Comparison of ENCODE assay signal across 7 cellular contexts in the genomic region with DNA sequence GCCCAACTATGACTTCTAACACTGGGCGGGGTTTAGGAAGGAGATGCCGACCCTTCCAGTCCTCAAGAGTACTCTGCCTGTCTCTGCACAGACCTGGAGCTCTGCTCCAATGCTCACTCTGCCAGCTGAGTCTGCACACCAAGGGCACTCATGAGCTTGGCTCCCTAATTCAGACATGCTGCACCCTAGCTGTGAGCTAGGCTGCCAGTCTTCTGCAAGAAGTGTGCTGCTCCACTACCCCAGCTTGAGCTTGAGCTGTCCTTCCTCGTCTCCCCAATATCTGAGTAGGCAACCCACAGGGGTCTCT. TPM values are rescaled to one million over a fixed set of nuclear protein-coding genes. Genes with fewer than 3 reads are reported as not detected.
DNase-seq lines count a peak whose midpoint lies in the region; ATAC-seq and TF ChIP-seq lines count a peak whose summit lies in the region.

No MANE protein-coding gene starts in this region.

- H3K4me1 ChIP-seq in PC-9 (replicated peaks; ENCODE audit: insufficient read depth) (peaks cover 64% of the 10 kb centered on the region), esophagus (ENCODE audit: control insufficient read depth in 2 of 2, insufficient read depth in 2 of 2, low read length in 1 of 2) (peaks cover 6 to 8% of the 10 kb centered on the region in 2 donors)

- CTCF ChIA-PET in PC-9 (lab: Charles Lee), result no interaction called here

- H3K79me2 ChIP-seq in PC-9 (ENCODE audit: low read depth), result peaks cover 90% of the 10 kb centered on the region

- POLR2A ChIA-PET in PC-9 (lab: Charles Lee; ENCODE audit: unreplicated experiment), result interaction anchor here (0.7 kb wide), 1 partner anchor 60 kb away, joined by 3 read pairs; no protein-coding TSS in a partner anchor

- peak; percentile 34 for ATAC-seq in GM21717 (IDR thresholded peaks at IDR 0.05; ENCODE audit: unreplicated experiment)
- no peak for ATAC-seq in HG02588 (IDR thresholded peaks at IDR 0.05; ENCODE audit: unreplicated experiment)

- intact Hi-C loops in PC-9 (cut with micrococcal nuclease; ENCODE audit: unreplicated experiment), result no loop called here

- H3K4me3 ChIP-seq in PC-9 (no peak overlapping the region), esophagus (ENCODE audit: low read depth in 1 of 2, low read length in 2 of 2) (no peak overlapping the region)

- peaks cover 11% of the 10 kb centered on the region; the same call in 1 of the 2 replicates for H4K20me1 ChIP-seq in PC-9 (ENCODE audit: insufficient read depth)

- no peak for TF ChIP-seq CTCF in PC-9 (conservative IDR thresholded peaks at IDR 0.05)

- H3K27me3 ChIP-seq in PC-9 (ENCODE audit: insufficient read depth, low read depth) (no peaks in the 10 kb centered on the region), esophagus (ENCODE audit: control insufficient read depth in 1 of 2, insufficient read depth in 2 of 2, low read length in 2 of 2) (no peaks in the 10 kb centered on the region)

- H3K9me2 ChIP-seq in PC-9 (ENCODE audit: insufficient read depth), result no peaks in the 10 kb centered on the region

- 0 out of 2 replicates have a peak, but pooled peaks cover 6% of the 10 kb centered on the region for H3K36me3 ChIP-seq in PC-9 (ENCODE audit: low read depth)
- H3K36me3 ChIP-seq in esophagus (ENCODE audit: control insufficient read depth in 2 of 2, insufficient read depth in 2 of 2, low read length in 1 of 2), result no peaks in the 10 kb centered on the region

- H3K27ac ChIP-seq in PC-9 (peak overlapping the region; percentile 85), esophagus (ENCODE audit: low read depth in 2 of 2, low read length in 1 of 2) (peak overlapping the region; percentile 24 to 55)

- WGBS in esophagus, 2 donors, result 56 to 58% methylated on average over 3 of the region's 3 CpGs

- peaks cover 58% of the 10 kb centered on the region for H3F3A ChIP-seq in PC-9 (ENCODE audit: insufficient read depth, low read depth)

- peak overlapping the region; percentile 58 for H3K4me2 ChIP-seq in PC-9

- no peak overlapping the region for H2AFZ ChIP-seq in PC-9

- no peak for DNase-seq in PC-9
- DNase-seq in stimulated activated CD8-positive, alpha-beta memory T cell treated with anti-CD3 and anti-CD28 coated beads, Interleukin-4, amount 100 ng/mL, for 48 hours, result peak; percentile 44
- no peak for DNase-seq in activated gamma-delta T cell treated with Interleukin-2 at 50 U/mL for 16 hours
- no peak for DNase-seq in SKM-1 treated with dmso at 0.1 percent for 144 hours (lab: John Stamatoyannopoulos, UW; ENCODE audit: unreplicated experiment)

- BruUV-seq in PC-9 (replicated peaks; lab: Mats Ljungman, UMichigan), result no TSS peak

- H3K9me3 ChIP-seq in PC-9 (ENCODE audit: insufficient read depth, low read depth) (no peaks in the 10 kb centered on the region), esophagus (ENCODE audit: control insufficient read depth in 2 of 2, insufficient read depth in 1 of 2, low read depth in 1 of 2, low read length in 1 of 2) (no peaks in the 10 kb centered on the region)

RNA-seq across cellular contexts. Expression of a gene that starts 13.2 kb away (rescaled TPM):
- 63.1 and 81.4 TPM in 2 replicates for total RNA-seq in PC-9 (2021)
- polyA plus RNA-seq in esophagus, result 10 to 100 TPM; 12.6 to 18.7 TPM
